In the genomic region with DNA sequence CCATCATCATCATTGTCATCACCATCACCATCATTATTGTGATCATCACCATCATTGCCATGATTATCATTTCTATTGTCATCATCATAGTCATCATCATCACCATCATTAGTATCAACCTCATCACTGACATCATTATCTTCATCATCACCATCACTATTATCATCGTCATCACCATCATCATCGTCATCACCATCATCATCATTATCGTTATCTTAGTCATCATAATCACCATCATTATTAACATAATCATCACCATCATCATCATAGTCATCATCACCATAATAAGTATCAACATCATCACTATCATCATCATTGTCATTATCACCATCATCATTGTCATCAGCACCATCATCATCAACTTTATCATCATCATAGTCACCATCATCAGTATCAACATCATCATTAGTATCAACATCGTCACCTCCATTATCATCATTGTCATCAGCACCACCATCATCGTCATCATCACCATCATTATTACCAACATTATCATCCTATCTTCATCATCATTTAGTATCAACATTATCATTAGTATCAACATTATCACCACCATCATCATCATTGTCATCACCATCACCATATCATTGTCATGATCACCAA, we compare ENCODE assay signal across 23 cellular contexts.
A peak's percentile ranks its signal among the peaks of the same experiment; 100 is the strongest.
DNase-seq lines count a peak whose midpoint lies in the region; ATAC-seq, FAIRE-seq and TF ChIP-seq lines count a peak whose summit lies in the region.
"Had no signal": no experiment of that assay in that cellular context is flagged by ENCODE, and none has a peak within 500 bp of the region (broad histone marks: within the 10 kb centered on the region; RNA-seq: fewer than 3 reads in every experiment).

No MANE protein-coding gene starts in this region.

- peaks cover 6% of the 10 kb centered on the region; the same call in 1 of the 2 replicates for H3K23me2 ChIP-seq in H1 (ENCODE audit: low read depth, low read length)

- no peak overlapping the region for H2BK15ac ChIP-seq in H1 (ENCODE audit: low read length)

- no peak overlapping the region for H2AFZ ChIP-seq in H1 (ENCODE audit: low read length)
- H2AFZ ChIP-seq in smooth muscle cell (ENCODE audit: low read depth), result no peak overlapping the region

- H3F3A ChIP-seq in smooth muscle cell (ENCODE audit: low read depth), result peaks cover 16% of the 10 kb centered on the region

- no peak overlapping the region for H2BK120ac ChIP-seq in H1 (replicated peaks; ENCODE audit: low read depth, low read length)

- WGBS in H1 (ENCODE audit: extremely low coverage in 1 of 2, insufficient coverage in 1 of 2, insufficient read length in 1 of 2, insufficient replicate concordance in 2 of 2, low coverage in 1 of 2, low lambda C conversion rate in 2 of 2, missing lambda C conversion rate in 1 of 2), 2 experiments, result 96 to 100% methylated on average over 3 to 5 of the region's 5 CpGs
- WGBS in smooth muscle cell (ENCODE audit: low lambda C conversion rate), result 91% methylated on average over 5 of the region's 5 CpGs

- no peak overlapping the region for H3K23ac ChIP-seq in H1 (ENCODE audit: insufficient read length)

- peak; percentile 85 for FAIRE-seq in GM12891 (lab: Jason Lieb, UNC)
- FAIRE-seq in GM18507 (lab: Jason Lieb, UNC), result peak; percentile 62
- peak; percentile 74 for FAIRE-seq in HTR-8/SVneo (lab: Jason Lieb, UNC)
- FAIRE-seq in H1 (lab: Jason Lieb, UNC), result no peak
- FAIRE-seq: A549 had no signal

- no peak for TF ChIP-seq EP300 in H1 (IDR thresholded peaks at IDR 0.05; ENCODE audit: borderline replicate concordance in 1 of 2, low read depth in 2 of 2, low read length in 2 of 2)

- H2BK5ac ChIP-seq in H1 (ENCODE audit: low read depth, low read length), result no peak overlapping the region

- H3K9ac ChIP-seq in H1 (replicated peaks in 1 of 4; ENCODE audit: extremely low read depth in 1 of 4, low read depth in 3 of 4, low read length in 3 of 4) (no peak overlapping the region), smooth muscle cell (ENCODE audit: low read depth) (no peak overlapping the region)
- H3K9ac ChIP-seq: BLaER1 treated with 17β-estradiol and CSF1 and Interleukin-3, amounts not matched to agents 10 nM and 100 nM had no signal

- H4K91ac ChIP-seq in H1 (replicated peaks; ENCODE audit: insufficient read length, low read length), result no peak overlapping the region

- DNase-seq in GM12891 (ENCODE audit: insufficient read length, low spot score) (no peak), GM18507 (ENCODE audit: extremely low spot score, insufficient read length, low read depth) (no peak), HTR-8/SVneo (ENCODE audit: insufficient read length, low spot score) (no peak), H1 (ENCODE audit: low read depth in 1 of 2, low spot score in 2 of 2) (no peak), Right ventricle myocardium inferior (ENCODE audit: missing footprints) (no peak), smooth muscle cell (lab: John Stamatoyannopoulos, UW; ENCODE audit: unreplicated experiment) (no peak)
- DNase-seq in central memory CD4-positive, alpha-beta T cell, result no peak
- DNase-seq: 8988T; ACHN; AML-193; BE2C; CD4-positive, alpha-beta T cell; CD8-positive, alpha-beta memory T cell; DMS 273 treated with DMSO at 0.1 percent for 48 hours; DMS79; EL; GDM1; GOT3; H9; HFFc6 had no signal

- H3K27ac ChIP-seq in H1 (ENCODE audit: low read depth, low read length), result no peak overlapping the region
- no peak overlapping the region for H3K27ac ChIP-seq in smooth muscle cell (ENCODE audit: low read depth)
- H3K27ac ChIP-seq: A549; BLaER1 treated with 17β-estradiol and CSF1 and Interleukin-3, amounts not matched to agents 10 nM and 100 nM had no signal

- H3K56ac ChIP-seq in H1 (replicated peaks; ENCODE audit: insufficient read length, low read depth, low read length), result peak overlapping the region; percentile 77

- H2AK5ac ChIP-seq in H1 (ENCODE audit: low read depth, low read length), result no peak overlapping the region

- TF ChIP-seq CTCF in H1 (IDR thresholded peaks at IDR 0.05; ENCODE audit: control extremely low read depth in 1 of 3, insufficient read depth in 1 of 3, low read depth in 1 of 3, low read length in 3 of 3) (no peak), smooth muscle cell (IDR thresholded peaks at IDR 0.05; ENCODE audit: borderline replicate concordance, insufficient read depth, poor library complexity, severe bottlenecking) (no peak)

- H3K4me3 ChIP-seq in H1 (ENCODE audit: extremely low read depth in 1 of 4, insufficient read depth in 2 of 4, low read depth in 3 of 4, low read length in 4 of 4) (no peak overlapping the region), smooth muscle cell (no peak overlapping the region)
- H3K4me3 ChIP-seq: A549; BLaER1 treated with 17β-estradiol and CSF1 and Interleukin-3, amounts not matched to agents 10 nM and 100 nM had no signal

- H3K9me3 ChIP-seq in H1 (ENCODE audit: insufficient read depth in 2 of 2, low read depth in 1 of 2, low read length in 1 of 2) (no peaks in the 10 kb centered on the region), smooth muscle cell (replicated peaks; ENCODE audit: low read depth) (peaks cover 4% of the 10 kb centered on the region)
- H3K9me3 ChIP-seq: BE2C had no signal

- H4K8ac ChIP-seq in H1 (ENCODE audit: extremely low read depth, insufficient read depth, low read length), result no peak overlapping the region

- H3K14ac ChIP-seq in H1 (ENCODE audit: insufficient read length), result peak overlapping the region; percentile 88

- H3K27me3 ChIP-seq in H1 (replicated peaks in 1 of 4; ENCODE audit: control insufficient read depth in 3 of 4, extremely low read depth in 1 of 4, insufficient read depth in 3 of 4, low read length in 3 of 4), result no peaks in the 10 kb centered on the region
- H3K27me3 ChIP-seq in smooth muscle cell (ENCODE audit: low read depth), result peaks cover 9% of the 10 kb centered on the region
- H3K27me3 ChIP-seq: BE2C; BLaER1 treated with 17β-estradiol and CSF1 and Interleukin-3, amounts not matched to agents 10 nM and 100 nM had no signal

- no peak for ATAC-seq in Right ventricle myocardium inferior
- ATAC-seq: A549, HCT116 had no signal

- CTCF ChIA-PET in H1 (lab: Charles Lee; ENCODE audit: partially characterized antibody), result no interaction called here

- no peak for TF ChIP-seq RAD21 in H1 (IDR thresholded peaks at IDR 0.05 in 1 of 2, conservative IDR thresholded peaks at IDR 0.05 in 1 of 2; ENCODE audit: low read depth in 2 of 2, low read length in 2 of 2)

- no peaks in the 10 kb centered on the region for H3K36me3 ChIP-seq in H1 (ENCODE audit: control insufficient read depth in 2 of 4, insufficient read depth in 4 of 4, low read length in 3 of 4)
- no peaks in the 10 kb centered on the region for H3K36me3 ChIP-seq in smooth muscle cell (ENCODE audit: low read depth)
- H3K36me3 ChIP-seq: BE2C; BLaER1 treated with 17β-estradiol and CSF1 and Interleukin-3, amounts not matched to agents 10 nM and 100 nM had no signal

- H4K20me1 ChIP-seq in H1 (replicated peaks in 1 of 2; ENCODE audit: control insufficient read depth in 1 of 2, insufficient read depth in 2 of 2, low read length in 2 of 2) (peaks cover 0 to 2% of the 10 kb centered on the region in 2 experiments), smooth muscle cell (ENCODE audit: low read depth) (no peaks in the 10 kb centered on the region)
- H4K20me1 ChIP-seq: BLaER1 treated with 17β-estradiol and CSF1 and Interleukin-3, amounts not matched to agents 10 nM and 100 nM had no signal

- POLR2A ChIA-PET in H1 (lab: Charles Lee; ENCODE audit: partially characterized antibody), result no interaction called here

- no peak for TF ChIP-seq POLR2A in GM12891 (IDR thresholded peaks at IDR 0.05; ENCODE audit: low read depth, low read length)
- no peak for TF ChIP-seq POLR2A in H1 (IDR thresholded peaks at IDR 0.05; ENCODE audit: control extremely low read depth in 1 of 2, low read depth in 2 of 2, low read length in 2 of 2)

- no peak overlapping the region for H4K5ac ChIP-seq in H1 (ENCODE audit: insufficient read length, low read depth, low read length)

- H3K79me2 ChIP-seq in H1 (ENCODE audit: control insufficient read depth in 1 of 2, insufficient read depth in 2 of 2, low read length in 2 of 2) (no peaks in the 10 kb centered on the region; a peak in 1 of 4 replicates), smooth muscle cell (ENCODE audit: low read depth) (no peaks in the 10 kb centered on the region)

- H3K18ac ChIP-seq in H1 (ENCODE audit: extremely low read depth, low read length), result no peak overlapping the region

- no peak overlapping the region for H2BK20ac ChIP-seq in H1 (ENCODE audit: low read length)

- no peak overlapping the region for H3K4me2 ChIP-seq in H1 (ENCODE audit: insufficient read depth in 1 of 2, low read depth in 2 of 2, low read length in 2 of 2)
- H3K4me2 ChIP-seq in smooth muscle cell, result no peak overlapping the region
- H3K4me2 ChIP-seq: A549; BLaER1 treated with 17β-estradiol and CSF1 and Interleukin-3, amounts not matched to agents 10 nM and 100 nM had no signal

- no peak overlapping the region for H3K4ac ChIP-seq in H1 (replicated peaks; ENCODE audit: insufficient read length, low read depth, low read length)

- intact Hi-C loops in Right ventricle myocardium inferior (cut with DNase I), result no loop called here

- no peak overlapping the region for H2BK12ac ChIP-seq in H1 (ENCODE audit: low read depth, low read length)

- H3K4me1 ChIP-seq in H1 (replicated peaks in 1 of 4; ENCODE audit: control insufficient read depth in 3 of 4, insufficient read depth in 4 of 4, low read length in 3 of 4) (peaks cover 0 to 1% (median 0%) of the 10 kb centered on the region in 4 experiments; a peak in 1 of 7 replicates), smooth muscle cell (ENCODE audit: low read depth) (no peaks in the 10 kb centered on the region)
- H3K4me1 ChIP-seq: A549, BE2C had no signal

- H3K79me1 ChIP-seq in H1 (ENCODE audit: low read depth, low read length), result no peaks in the 10 kb centered on the region

TF ChIP-seq in GM12891, 5 proteins besides CTCF, POLR2A, EP300 and RAD21:
- no peak for TF ChIP-seq TAF1 (IDR thresholded peaks at IDR 0.05; ENCODE audit: low read depth, low read length)
- TF ChIP-seq POU2F2 (IDR thresholded peaks at IDR 0.05; ENCODE audit: low read depth, low read length), result no peak
- TF ChIP-seq POLR2AphosphoS5 (IDR thresholded peaks at IDR 0.05; ENCODE audit: low read depth, low read length), result no peak
- no peak for TF ChIP-seq PAX5 (IDR thresholded peaks at IDR 0.05; ENCODE audit: insufficient read depth, low read length, severe bottlenecking)
- TF ChIP-seq SPI1 (IDR thresholded peaks at IDR 0.05; ENCODE audit: low read depth, low read length), result no peak

TF ChIP-seq in H1, 55 proteins besides CTCF, POLR2A, EP300 and RAD21 (continues in another document):
- TF ChIP-seq TEAD4 (IDR thresholded peaks at IDR 0.05; ENCODE audit: low read depth, low read length) (no peak), CHD2 (IDR thresholded peaks at IDR 0.05; ENCODE audit: low read length) (no peak), FOSL1 (IDR thresholded peaks at IDR 0.05; ENCODE audit: insufficient read depth, low read depth, low read length) (no peak), SP1 (IDR thresholded peaks at IDR 0.05; ENCODE audit: low read depth, low read length) (no peak), JUND (IDR thresholded peaks at IDR 0.05; ENCODE audit: low read length) (no peak), HDAC6 (IDR thresholded peaks at IDR 0.05; ENCODE audit: low read depth, low read length) (no peak)
